16 cellular contexts compared by ENCODE assay signal in the genomic region with DNA sequence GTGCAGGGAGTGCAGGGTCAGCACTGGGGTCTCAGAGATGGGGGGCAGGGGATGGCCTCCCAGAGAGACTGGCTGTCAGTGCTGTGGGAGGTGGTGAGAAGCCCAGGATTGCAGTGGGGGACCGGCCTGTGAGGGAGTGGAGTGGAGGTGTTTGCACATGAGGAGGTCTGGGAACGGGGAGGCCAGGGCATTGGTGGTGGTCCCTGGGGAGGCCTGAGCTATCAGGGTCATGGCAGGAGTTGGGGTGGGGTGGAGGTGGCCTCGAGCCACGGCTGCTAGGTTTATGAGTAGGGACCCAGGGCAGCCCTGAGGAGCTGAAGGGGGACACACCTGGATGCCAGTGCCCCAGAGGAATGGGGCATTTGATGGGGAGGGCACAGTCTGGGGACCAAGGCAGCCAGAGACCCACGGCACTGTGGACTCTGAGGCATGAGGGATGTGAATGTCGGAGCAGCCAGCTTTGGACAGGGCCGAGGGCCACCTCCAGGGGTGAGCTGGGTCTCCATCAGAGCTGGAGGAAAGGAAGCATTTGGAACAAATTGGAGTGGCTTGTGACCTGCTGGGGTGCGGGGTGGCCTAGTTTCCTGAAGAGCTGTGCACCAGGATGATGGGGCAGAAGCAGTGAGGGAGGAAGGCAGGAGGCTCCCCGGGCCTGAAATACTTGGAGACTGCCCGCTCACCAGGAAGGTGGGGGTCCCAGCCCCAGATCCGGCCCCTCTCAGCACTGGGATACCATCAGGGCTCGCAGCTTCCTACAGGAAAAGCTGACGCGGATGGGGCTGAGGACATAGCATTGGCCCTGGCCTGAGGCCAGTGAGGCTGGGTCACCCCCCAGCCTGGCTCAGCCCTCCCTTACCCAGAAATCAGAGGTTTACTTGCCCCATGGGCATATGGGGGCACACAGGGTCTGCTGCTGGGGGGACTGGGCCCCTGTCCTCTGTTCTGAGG. TPM values are rescaled to one million over a fixed set of nuclear protein-coding genes. Genes with fewer than 3 reads are reported as not detected.
DNase-seq lines count a peak whose midpoint lies in the region; ATAC-seq and TF ChIP-seq lines count a peak whose summit lies in the region.
"Had no signal": no experiment of that assay in that cellular context is flagged by ENCODE, and none has a peak within 500 bp of the region (broad histone marks: within the 10 kb centered on the region; RNA-seq: fewer than 3 reads in every experiment).

No MANE protein-coding gene starts in this region.

- no peaks in the 10 kb centered on the region for H3K36me3 Mint-ChIP-seq in activated T-helper 1 cell treated with anti-CD3 and anti-CD28 coated beads, Interleukin-12 subunit alpha, Interleukin-12 subunit beta, Interleukin-2, Interleukin-4 antibody, amounts not matched to agents 30 ng/mL and 10 ng/mL and 1 ng/mL, durations not matched to agents 14 hours and 24 hours and 36 hours (ENCODE audit: low read depth)
- H3K36me3 Mint-ChIP-seq: activated CD4-positive, alpha-beta memory T cell treated with anti-CD3 and anti-CD28 coated beads for 36 hours; stimulated activated memory B cell treated with anti-CD40 and anti-IgM and Interleukin-4, amounts not matched to agents 10 μg/mL and 1 μg/mL and 100 μg/mL, for 72 hours had no signal

- H3K9me3 Mint-ChIP-seq in activated T-helper 1 cell treated with anti-CD3 and anti-CD28 coated beads, Interleukin-12 subunit alpha, Interleukin-12 subunit beta, Interleukin-2, Interleukin-4 antibody, amounts not matched to agents 30 ng/mL and 10 ng/mL and 1 ng/mL, durations not matched to agents 14 hours and 24 hours and 36 hours: no peaks in the 10 kb centered on the region
- H3K9me3 Mint-ChIP-seq: activated CD4-positive, alpha-beta memory T cell treated with anti-CD3 and anti-CD28 coated beads for 36 hours; activated T-cell treated with anti-CD3 and anti-CD28 coated beads, Interleukin-2, amount 50 U/mL, for 72 hours; stimulated activated memory B cell treated with anti-CD40 and anti-IgM and Interleukin-4, amounts not matched to agents 10 μg/mL and 1 μg/mL and 100 μg/mL, for 72 hours had no signal

- H3K9ac ChIP-seq in skeletal muscle tissue (ENCODE audit: low read depth in 1 of 3, low read length in 3 of 3): no peak overlapping the region

- H3K4me1 ChIP-seq in skeletal muscle tissue (ENCODE audit: control insufficient read depth in 3 of 3, insufficient read depth in 3 of 3, low read length in 3 of 3) (peaks cover 10 to 23% (median 13%) of the 10 kb centered on the region in 3 donors), upper lobe of right lung (peaks cover 7% of the 10 kb centered on the region)
- H3K4me1 ChIP-seq: adrenal gland had no signal

- H3K27me3 ChIP-seq in skeletal muscle tissue (ENCODE audit: control insufficient read depth in 3 of 3, insufficient read depth in 3 of 3, low read length in 3 of 3) (no peaks in the 10 kb centered on the region), upper lobe of right lung (no peaks in the 10 kb centered on the region)
- H3K27me3 ChIP-seq: adrenal gland, SJSA1 had no signal

- no peak overlapping the region for H3K4me3 Mint-ChIP-seq in activated T-helper 1 cell treated with anti-CD3 and anti-CD28 coated beads, Interleukin-12 subunit alpha, Interleukin-12 subunit beta, Interleukin-2, Interleukin-4 antibody, amounts not matched to agents 30 ng/mL and 10 ng/mL and 1 ng/mL, durations not matched to agents 14 hours and 24 hours and 36 hours
- H3K4me3 Mint-ChIP-seq: activated CD4-positive, alpha-beta memory T cell treated with anti-CD3 and anti-CD28 coated beads for 36 hours; stimulated activated memory B cell treated with anti-CD40 and anti-IgM and Interleukin-4, amounts not matched to agents 10 μg/mL and 1 μg/mL and 100 μg/mL, for 72 hours had no signal

- H3K27ac ChIP-seq in skeletal muscle tissue (ENCODE audit: low read depth, low read length) (peak overlapping the region; percentile 43), upper lobe of right lung (no peak overlapping the region)
- H3K27ac ChIP-seq: adrenal gland had no signal

- ATAC-seq in GM21526 (IDR thresholded peaks at IDR 0.05; ENCODE audit: low FRiP score, unreplicated experiment): no peak
- ATAC-seq in upper lobe of right lung: no peak
- ATAC-seq: left colon; stimulated activated memory B cell treated with anti-CD40 and anti-IgM and Interleukin-4, amounts not matched to agents 10 μg/mL and 1 μg/mL and 100 μg/mL, for 72 hours had no signal

- no peak for TF ChIP-seq CTCF in GM13976 (IDR thresholded peaks at IDR 0.05; ENCODE audit: borderline replicate concordance, control extremely low read depth, extremely low read depth, insufficient read depth, missing control alignments)
- TF ChIP-seq CTCF in upper lobe of right lung (IDR thresholded peaks at IDR 0.05): no peak

- H3K4me1 Mint-ChIP-seq in activated T-helper 1 cell treated with anti-CD3 and anti-CD28 coated beads, Interleukin-12 subunit alpha, Interleukin-12 subunit beta, Interleukin-2, Interleukin-4 antibody, amounts not matched to agents 30 ng/mL and 10 ng/mL and 1 ng/mL, durations not matched to agents 14 hours and 24 hours and 36 hours (ENCODE audit: low read depth): peaks cover 6% of the 10 kb centered on the region

- H3K27me3 Mint-ChIP-seq in activated T-helper 1 cell treated with anti-CD3 and anti-CD28 coated beads, Interleukin-12 subunit alpha, Interleukin-12 subunit beta, Interleukin-2, Interleukin-4 antibody, amounts not matched to agents 30 ng/mL and 10 ng/mL and 1 ng/mL, durations not matched to agents 14 hours and 24 hours and 36 hours (ENCODE audit: insufficient read depth): peaks cover 7% of the 10 kb centered on the region

- H3K9me3 ChIP-seq in skeletal muscle tissue (ENCODE audit: control insufficient read depth in 3 of 3, low read length in 3 of 3) (no peaks in the 10 kb centered on the region), upper lobe of right lung (no peaks in the 10 kb centered on the region)
- H3K9me3 ChIP-seq: adrenal gland, SJSA1 had no signal

- in situ Hi-C loops in GM13976 (cut with MboI; ENCODE audit: low sequenced_read_pairs, unreplicated experiment): no loop called here

- intact Hi-C loops in activated T-helper 1 cell treated with anti-CD3 and anti-CD28 coated beads, Interleukin-12 subunit alpha, Interleukin-12 subunit beta, Interleukin-2, Interleukin-4 antibody, amounts not matched to agents 30 ng/mL and 10 ng/mL and 1 ng/mL, durations not matched to agents 14 hours and 24 hours and 36 hours (cut with micrococcal nuclease): no loop called here
- intact Hi-C loops in upper lobe of right lung (cut with DNase I): no loop called here

- peak; percentile 31 for DNase-seq in GM13976 (ENCODE audit: low spot score)
- no peak for DNase-seq in activated T-helper 1 cell treated with anti-CD3 and anti-CD28 coated beads, Interleukin-12 subunit alpha, Interleukin-12 subunit beta, Interleukin-2, Interleukin-4 antibody, amounts not matched to agents 30 ng/mL and 10 ng/mL and 1 ng/mL, durations not matched to agents 14 hours and 24 hours and 36 hours (ENCODE audit: low spot score)
- DNase-seq in lung microvascular endothelial cell (ENCODE audit: low read depth in 2 of 2): peak; percentile 53 to 73
- DNase-seq in NCI-H2081 (lab: John Stamatoyannopoulos, UW): no peak
- no peak for DNase-seq in upper lobe of right lung
- DNase-seq: activated CD4-positive, alpha-beta memory T cell treated with anti-CD3 and anti-CD28 coated beads for 36 hours; activated T-cell treated with anti-CD3 and anti-CD28 coated beads, Interleukin-2, amount 50 U/mL, for 72 hours; adrenal gland; erythroblast; NK-92 treated with Interleukin-12 subunit alpha and Interleukin-12 subunit beta, amount 100 ng/mL, for 24 hours had no signal

- no peak overlapping the region for H3K4me3 ChIP-seq in skeletal muscle tissue (ENCODE audit: low read length in 3 of 3)
- no peak overlapping the region for H3K4me3 ChIP-seq in upper lobe of right lung
- H3K4me3 ChIP-seq: adrenal gland, K562, SJSA1 had no signal

- H3K36me3 ChIP-seq in skeletal muscle tissue (ENCODE audit: control insufficient read depth in 3 of 3, insufficient read depth in 3 of 3, low read length in 3 of 3): no peaks in the 10 kb centered on the region
- H3K36me3 ChIP-seq in upper lobe of right lung: no peaks in the 10 kb centered on the region
- H3K36me3 ChIP-seq: adrenal gland, SJSA1 had no signal

- peak overlapping the region; percentile 3 for H3K27ac Mint-ChIP-seq in activated T-helper 1 cell treated with anti-CD3 and anti-CD28 coated beads, Interleukin-12 subunit alpha, Interleukin-12 subunit beta, Interleukin-2, Interleukin-4 antibody, amounts not matched to agents 30 ng/mL and 10 ng/mL and 1 ng/mL, durations not matched to agents 14 hours and 24 hours and 36 hours
- H3K27ac Mint-ChIP-seq: activated CD4-positive, alpha-beta memory T cell treated with anti-CD3 and anti-CD28 coated beads for 36 hours; activated T-cell treated with anti-CD3 and anti-CD28 coated beads, Interleukin-2, amount 50 U/mL, for 72 hours; stimulated activated memory B cell treated with anti-CD40 and anti-IgM and Interleukin-4, amounts not matched to agents 10 μg/mL and 1 μg/mL and 100 μg/mL, for 72 hours had no signal

RNA-seq across cellular contexts. Expression of gene CSPG4, which starts 9.5 kb away (rescaled TPM):
- total RNA-seq in activated T-helper 1 cell treated with anti-CD3 and anti-CD28 coated beads, Interleukin-12 subunit alpha, Interleukin-12 subunit beta, Interleukin-2, Interleukin-4 antibody, amounts not matched to agents 30 ng/mL and 10 ng/mL and 1 ng/mL, durations not matched to agents 14 hours and 24 hours and 36 hours: not detected in 2 replicates
- total RNA-seq in lung microvascular endothelial cell (under 0.01 TPM in 2 replicates), skeletal muscle tissue (71.5 TPM), upper lobe of right lung (12.6 TPM)
- total RNA-seq: activated CD4-positive, alpha-beta memory T cell treated with anti-CD3 and anti-CD28 coated beads for 36 hours; activated T-cell treated with anti-CD3 and anti-CD28 coated beads, Interleukin-2, amount 50 U/mL, for 72 hours had no signal

Comparison
In these comparisons a context has a peak if more than half of its experiments do, and no peak if none do; other contexts are left out.
1. DNase-seq: peak in GM13976 (single experiment) and lung microvascular endothelial cell (2 of 2); none in activated T-helper 1 cell treated with anti-CD3 and anti-CD28 coated beads, Interleukin-12 subunit alpha, Interleukin-12 subunit beta, Interleukin-2, Interleukin-4 antibody, amounts not matched to agents 30 ng/mL and 10 ng/mL and 1 ng/mL, durations not matched to agents 14 hours and 24 hours and 36 hours (single experiment), NCI-H2081 (0 of 2) and upper lobe of right lung (single experiment).
2. RNA of gene CSPG4, which starts 9.5 kb away (total RNA-seq): 71.5 TPM in skeletal muscle tissue (single experiment) and 12.6 TPM in upper lobe of right lung (single experiment); not detected in activated T-helper 1 cell treated with anti-CD3 and anti-CD28 coated beads, Interleukin-12 subunit alpha, Interleukin-12 subunit beta, Interleukin-2, Interleukin-4 antibody, amounts not matched to agents 30 ng/mL and 10 ng/mL and 1 ng/mL, durations not matched to agents 14 hours and 24 hours and 36 hours and under 0.01 TPM in lung microvascular endothelial cell; every median in the first group is over 10 times any median in the second.